Comparison of ENCODE assay signal across 10 cellular contexts in the genomic region with DNA sequence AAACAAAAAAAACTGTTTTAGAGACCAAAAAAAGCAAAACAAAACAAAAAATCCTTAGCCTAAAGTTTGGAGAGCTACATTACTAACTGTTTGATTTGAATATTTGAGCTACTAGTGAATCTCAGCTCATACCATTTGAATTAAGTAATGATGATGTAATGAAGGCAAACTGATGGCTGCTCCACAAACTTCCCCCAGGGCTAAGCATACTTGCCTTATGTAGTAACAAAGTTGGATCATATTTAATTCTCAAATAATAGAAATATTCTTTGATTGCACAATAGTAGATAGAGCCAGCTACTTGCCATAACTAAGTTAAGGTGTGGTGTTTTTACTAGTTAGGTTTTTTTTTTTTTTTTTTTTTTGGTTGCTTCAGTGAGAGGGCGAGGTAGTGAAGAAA. TPM values are rescaled to one million over a fixed set of nuclear protein-coding genes. Genes with fewer than 3 reads are reported as not detected.
DNase-seq lines count a peak whose midpoint lies in the region; FAIRE-seq and TF ChIP-seq lines count a peak whose summit lies in the region.
"Had no signal": no experiment of that assay in that cellular context is flagged by ENCODE, and none has a peak within 500 bp of the region (broad histone marks: within the 10 kb centered on the region; RNA-seq: fewer than 3 reads in every experiment).

No MANE protein-coding gene starts in this region.

- intact Hi-C loops in endothelial cell of umbilical vein (cut with micrococcal nuclease), result loop anchor here (10.0 kb wide), 2 partner anchors 368 to 812 kb away; partner anchors contain the start of gene EPM2A
- intact Hi-C loops in adrenal gland (cut with DNase I), result no loop called here

- H3K4me1 ChIP-seq in endothelial cell of umbilical vein (ENCODE audit: control insufficient read depth, extremely low read depth, insufficient read depth, low read length), result peaks cover 33% of the 10 kb centered on the region
- H3K4me1 ChIP-seq in mesodermal cell (ENCODE audit: control insufficient read depth, insufficient read depth, low read length, poor library complexity, severe bottlenecking), result peaks cover 9% of the 10 kb centered on the region
- peaks cover 12 to 25% of the 10 kb centered on the region in 2 donors for H3K4me1 ChIP-seq in adrenal gland (replicated peaks in 1 of 2)

- CTCF ChIA-PET in endothelial cell of umbilical vein (lab: Charles Lee), result interaction anchor here (0.6 to 2.0 kb wide), 6 partner anchors 10 to 848 kb away, joined by 3 to 4 read pairs (median 4); no protein-coding TSS in a partner anchor

- no CpG with 5 or more reads among the region's 1 CpG for WGBS in mesodermal cell (ENCODE audit: insufficient coverage in 2 of 2), 2 experiments
- 0 to 47% (median 0%) methylated on average over 1 of the region's 1 CpG for WGBS in adrenal gland, 4 donors

- H3K9ac ChIP-seq in endothelial cell of umbilical vein (replicated peaks; ENCODE audit: extremely low read depth, insufficient read depth, low read length), result peak overlapping the region; percentile 74

- H3K79me2 ChIP-seq in endothelial cell of umbilical vein (ENCODE audit: control insufficient read depth, insufficient read depth, low read length), result peaks cover 69% of the 10 kb centered on the region

- H3K27ac ChIP-seq in endothelial cell of umbilical vein (ENCODE audit: insufficient read depth, low read depth, low read length) (peak overlapping the region; percentile 35), mesodermal cell (ENCODE audit: low read depth, low read length, severe bottlenecking) (peak overlapping the region; percentile 61), adrenal gland (peak overlapping the region in 1 of 5 donors; percentile 97)

- H3K9me1 ChIP-seq in endothelial cell of umbilical vein (replicated peaks; ENCODE audit: control insufficient read depth, extremely low read depth, insufficient read depth, low read length), result no peaks in the 10 kb centered on the region

- dilution Hi-C loops in endothelial cell of umbilical vein (cut with MboI; ENCODE audit: extremely low pct_ligation_motif_present, low sequenced_read_pairs), result no loop called here

- POLR2A ChIA-PET in endothelial cell of umbilical vein (lab: Charles Lee), result no interaction called here

- H3K4me3 ChIP-seq in NB4 (ENCODE audit: low read depth, low read length), result peak overlapping the region; percentile 1
- H3K4me3 ChIP-seq in endothelial cell of umbilical vein (replicated peaks in 1 of 3; ENCODE audit: insufficient read depth in 1 of 3, low read depth in 1 of 3, low read length in 3 of 3), result peak overlapping the region in 1 of 3 experiments; percentile 87
- peak overlapping the region; percentile 15 for H3K4me3 ChIP-seq in mesodermal cell (ENCODE audit: extremely low read depth, insufficient read depth, low read length, poor library complexity, severe bottlenecking)
- no peak overlapping the region for H3K4me3 ChIP-seq in adrenal gland

- H3K9me3 ChIP-seq in endothelial cell of umbilical vein (replicated peaks; ENCODE audit: control insufficient read depth, insufficient read depth, low read length) (no peaks in the 10 kb centered on the region), mesodermal cell (ENCODE audit: control insufficient read depth, low read length) (no peaks in the 10 kb centered on the region), adrenal gland (replicated peaks in 1 of 3) (no peaks in the 10 kb centered on the region)

- H3K36me3 ChIP-seq in endothelial cell of umbilical vein (ENCODE audit: control insufficient read depth in 2 of 2, extremely low read depth in 1 of 2, insufficient read depth in 2 of 2, low read length in 2 of 2) (peaks cover 3 to 4% of the 10 kb centered on the region in 2 experiments), mesodermal cell (ENCODE audit: control insufficient read depth, insufficient read depth, low read length) (peaks cover 23% of the 10 kb centered on the region), adrenal gland (replicated peaks in 1 of 2) (no peaks in the 10 kb centered on the region)

- H3K27me3 ChIP-seq in endothelial cell of umbilical vein (ENCODE audit: control insufficient read depth in 2 of 2, insufficient read depth in 2 of 2, low read length in 2 of 2), result no peaks in the 10 kb centered on the region
- H3K27me3 ChIP-seq in adrenal gland, result no peaks in the 10 kb centered on the region

- BruUV-seq in endothelial cell of umbilical vein (replicated peaks; lab: Mats Ljungman, UMichigan), result no TSS peak

- H4K20me1 ChIP-seq in endothelial cell of umbilical vein (replicated peaks; ENCODE audit: control insufficient read depth, extremely low read depth, insufficient read depth, low read length), result no peaks in the 10 kb centered on the region

- H3K4me2 ChIP-seq in endothelial cell of umbilical vein (ENCODE audit: insufficient read depth, low read length), result peak overlapping the region; percentile 54

- DNase-seq in ACHN (peak; percentile 63), NB4 (ENCODE audit: low read depth) (peak; percentile 38), endothelial cell of umbilical vein (ENCODE audit: low read depth, low spot score) (peak; percentile 64), NCI-H2107 treated with DMSO at 0.1 percent for 48 hours (lab: John Stamatoyannopoulos, UW; ENCODE audit: unreplicated experiment) (no peak), mucosa of gallbladder (ENCODE audit: low spot score) (no peak), adrenal gland (no peak)
- DNase-seq in stimulated activated CD4-positive, alpha-beta T cell treated with anti-CD3 and anti-CD28 coated beads, Interleukin-4, amount 100 ng/mL, for 4 hours, result no peak
- DNase-seq: CD4-positive, CD25-positive, alpha-beta regulatory T cell had no signal

- TF ChIP-seq CTCF in NB4 (IDR thresholded peaks at IDR 0.05; ENCODE audit: low read depth, low read length) (no peak), endothelial cell of umbilical vein (IDR thresholded peaks at IDR 0.05; ENCODE audit: extremely low read depth in 1 of 2, insufficient read depth in 1 of 2, low read depth in 1 of 2, low read length in 2 of 2) (no peak), adrenal gland (IDR thresholded peaks at IDR 0.05) (no peak)

- peak; percentile 83 for FAIRE-seq in endothelial cell of umbilical vein (lab: Jason Lieb, UNC)
- FAIRE-seq: GM19239 had no signal

- TF ChIP-seq POLR2A in NB4 (IDR thresholded peaks at IDR 0.05; ENCODE audit: extremely low read depth, insufficient read length) (no peak), endothelial cell of umbilical vein (IDR thresholded peaks at IDR 0.05; ENCODE audit: low read depth, low read length) (no peak), adrenal gland (IDR thresholded peaks at IDR 0.05) (no peak)

- H2AFZ ChIP-seq in endothelial cell of umbilical vein (ENCODE audit: low read depth, low read length), result no peak overlapping the region

- in situ Hi-C loops in ACHN (cut with HindIII; ENCODE audit: low pct_ligation_motif_present, low pct_unique_long_range_greater_than_20kb, low sequenced_read_pairs), result no loop called here

TF ChIP-seq in endothelial cell of umbilical vein, 7 proteins besides CTCF, POLR2A, EP300 and RAD21:
- TF ChIP-seq JUN (IDR thresholded peaks at IDR 0.05; ENCODE audit: borderline replicate concordance, insufficient read depth, insufficient read length, low read depth) (peak; percentile 56), EZH2 (IDR thresholded peaks at IDR 0.05; ENCODE audit: borderline replicate concordance, low read depth, low read length, severe bottlenecking) (no peak), MAX (IDR thresholded peaks at IDR 0.05; ENCODE audit: insufficient read depth, insufficient read length) (no peak), MYC (IDR thresholded peaks at IDR 0.05; ENCODE audit: low read depth, low read length) (no peak), FOS (IDR thresholded peaks at IDR 0.05; ENCODE audit: borderline replicate concordance, insufficient read depth, low read length) (no peak), POLR2AphosphoS5 (IDR thresholded peaks at IDR 0.05; ENCODE audit: insufficient read depth, low read depth, low read length) (no peak), GATA2 (IDR thresholded peaks at IDR 0.05; ENCODE audit: insufficient read depth, insufficient read length, low read depth, low read length) (no peak)

RNA-seq across cellular contexts. Expression of gene RAB32, which starts 2.8 kb away (rescaled TPM):
- total RNA-seq in endothelial cell of umbilical vein (65.6 and 78.3 TPM in 2 replicates), mucosa of gallbladder (31.1 TPM), adrenal gland (10 to 100 TPM; 11.9 to 31.7 (median 20.0) TPM)
- polyA plus RNA-seq in endothelial cell of umbilical vein (43.6 and 49.6 TPM in 2 replicates), adrenal gland (10 to 100 TPM in 2 of 3 donors, 1 to 10 TPM in 1; 7.2 to 16.2 (median 13.0) TPM)
- 54.8 and 61.4 TPM in 2 replicates for polyA plus RNA-seq in endothelial cell of umbilical vein (2011; cell fraction: cytosol; rRNA removed)
- 22.3 and 25.4 TPM in 2 replicates for polyA plus RNA-seq in endothelial cell of umbilical vein (2011; cell fraction: nucleus; rRNA removed)
- polyA plus RNA-seq in endothelial cell of umbilical vein (2012), result 108 and 140 TPM in 2 replicates
- 21.2 and 24.2 TPM in 2 replicates for polyA minus RNA-seq in endothelial cell of umbilical vein
- polyA minus RNA-seq in endothelial cell of umbilical vein (2011; cell fraction: cytosol; rRNA and poly(A)+ RNA removed), result 12.2 TPM
- 6.6 and 8.3 TPM in 2 replicates for polyA minus RNA-seq in endothelial cell of umbilical vein (2011; cell fraction: nucleus; rRNA and poly(A)+ RNA removed)
- polyA plus RNA-seq in mesodermal cell (2013, experiment 1 of 2), result 39.8 TPM
- 33.9 TPM for polyA plus RNA-seq in mesodermal cell (2013, experiment 2 of 2)

RNA-seq across cellular contexts. Expression of gene ADGB, which starts 52.3 kb away (rescaled TPM):
- not detected in 2 replicates for total RNA-seq in endothelial cell of umbilical vein
- not detected in 2 replicates for polyA plus RNA-seq in endothelial cell of umbilical vein
- polyA plus RNA-seq in endothelial cell of umbilical vein (2011; cell fraction: cytosol; rRNA removed), result not detected in 2 replicates
- not detected in 2 replicates for polyA plus RNA-seq in endothelial cell of umbilical vein (2011; cell fraction: nucleus; rRNA removed)
- not detected in 2 replicates for polyA plus RNA-seq in endothelial cell of umbilical vein (2012)
- not detected in 2 replicates for polyA minus RNA-seq in endothelial cell of umbilical vein
- polyA minus RNA-seq in endothelial cell of umbilical vein (2011; cell fraction: cytosol; rRNA and poly(A)+ RNA removed), result not detected
- polyA minus RNA-seq in endothelial cell of umbilical vein (2011; cell fraction: nucleus; rRNA and poly(A)+ RNA removed), result not detected in 2 replicates
- not detected for polyA plus RNA-seq in mesodermal cell (2013, experiment 1 of 2)
- polyA plus RNA-seq in mesodermal cell (2013, experiment 2 of 2), result not detected
- not detected for total RNA-seq in mucosa of gallbladder
- not detected for total RNA-seq in adrenal gland
- not detected for polyA plus RNA-seq in adrenal gland
- total RNA-seq: CD4-positive, CD25-positive, alpha-beta regulatory T cell had no signal
- polyA plus RNA-seq: CD4-positive, CD25-positive, alpha-beta regulatory T cell had no signal

Comparison
In these comparisons a context has a peak if more than half of its experiments do, and no peak if none do; other contexts are left out.
1. DNase-seq: peak in ACHN (single experiment), NB4 (single experiment) and endothelial cell of umbilical vein (single experiment); none in NCI-H2107 treated with DMSO at 0.1 percent for 48 hours (single experiment), mucosa of gallbladder (single experiment), adrenal gland (0 of 7) and stimulated activated CD4-positive, alpha-beta T cell treated with anti-CD3 and anti-CD28 coated beads, Interleukin-4, amount 100 ng/mL, for 4 hours (0 of 2).
2. H3K4me3 ChIP-seq: peak in NB4 (single experiment) and mesodermal cell (single experiment); none in adrenal gland (0 of 4).